23 cellular contexts compared by ENCODE assay signal in genomic region chr12:93702707-93703305, GRCh38. TPM values are rescaled to one million over a fixed set of nuclear protein-coding genes. Genes with fewer than 3 reads are reported as not detected.
DNase-seq lines count a peak whose midpoint lies in the region; ATAC-seq and TF ChIP-seq lines count a peak whose summit lies in the region.
"Had no signal": no experiment of that assay in that cellular context is flagged by ENCODE, and none has a peak within 500 bp of the region (broad histone marks: within the 10 kb centered on the region; RNA-seq: fewer than 3 reads in every experiment).

No MANE protein-coding gene starts in this region.

- dilution Hi-C loops in IMR-90 (cut with HindIII; ENCODE audit: low sequenced_read_pairs, unreplicated experiment), result no loop called here

- H3K4ac ChIP-seq in IMR-90 (ENCODE audit: low read depth, low read length), result no peak overlapping the region

- intact Hi-C loops in Caco-2 (cut with micrococcal nuclease; ENCODE audit: unreplicated experiment) (no loop called here), IMR-90 (cut with micrococcal nuclease) (no loop called here), prostate gland (cut with DNase I) (no loop called here), esophagus squamous epithelium (cut with DNase I) (no loop called here)

- peak overlapping the region; percentile 79 for H3K4me3 Mint-ChIP-seq in Caco-2 (ENCODE audit: unreplicated experiment)
- H3K4me3 Mint-ChIP-seq: CD4-positive, CD25-positive, alpha-beta regulatory T cell had no signal

- H3K9me3 ChIP-seq in Caco-2 (no peaks in the 10 kb centered on the region), IMR-90 (ENCODE audit: control insufficient read depth, insufficient read depth, low read length) (no peaks in the 10 kb centered on the region), prostate gland (no peaks in the 10 kb centered on the region), esophagus squamous epithelium (no peaks in the 10 kb centered on the region)
- H3K9me3 ChIP-seq: BLaER1 had no signal

- no TSS peak for BruUV-seq in Caco-2 (replicated peaks; lab: Mats Ljungman, UMichigan)
- no TSS peak for BruUV-seq in IMR-90 (replicated peaks; lab: Mats Ljungman, UMichigan)

- no peak for TF ChIP-seq RAD21 in IMR-90 (IDR thresholded peaks at IDR 0.05; ENCODE audit: low read length)

- no peak for TF ChIP-seq POLR2A in IMR-90 (IDR thresholded peaks at IDR 0.05; ENCODE audit: low read depth, low read length)
- no peak for TF ChIP-seq POLR2A in prostate gland (IDR thresholded peaks at IDR 0.05)
- TF ChIP-seq POLR2A in esophagus squamous epithelium (IDR thresholded peaks at IDR 0.05), result no peak

- no peak overlapping the region for H2AK9ac ChIP-seq in IMR-90 (replicated peaks; ENCODE audit: low read depth, low read length, poor library complexity)

- H3K4me3 ChIP-seq in Caco-2 (ENCODE audit: low read depth, low read length) (no peak overlapping the region), IMR-90 (ENCODE audit: insufficient read depth, low read depth, low read length) (no peak overlapping the region), astrocyte of the cerebellum (ENCODE audit: low read depth, low read length) (no peak overlapping the region), prostate gland (no peak overlapping the region), esophagus squamous epithelium (no peak overlapping the region)
- H3K4me3 ChIP-seq: BLaER1 had no signal

- H3K9me1 ChIP-seq in IMR-90 (ENCODE audit: insufficient read depth, low read length), result peaks cover 13% of the 10 kb centered on the region

- H4K20me1 ChIP-seq in IMR-90 (ENCODE audit: insufficient read depth, low read length), result no peaks in the 10 kb centered on the region
- H4K20me1 ChIP-seq: BLaER1 had no signal

- no peak overlapping the region for H2BK120ac ChIP-seq in IMR-90 (ENCODE audit: low read depth, low read length)

- H3K79me1 ChIP-seq in IMR-90 (ENCODE audit: low read depth in 1 of 2, low read length in 2 of 2), result peaks cover 16 to 47% of the 10 kb centered on the region in 2 experiments

- no peak overlapping the region for H3K23ac ChIP-seq in IMR-90 (ENCODE audit: low read depth, low read length)

- H3K56ac ChIP-seq in IMR-90 (ENCODE audit: extremely low read depth, insufficient read depth, low read length), result no peak overlapping the region

- H2BK5ac ChIP-seq in IMR-90 (ENCODE audit: low read depth, low read length, poor library complexity, severe bottlenecking), result no peak overlapping the region

- TF ChIP-seq CTCF in Caco-2 (IDR thresholded peaks at IDR 0.05; ENCODE audit: insufficient read depth in 1 of 2, low read depth in 1 of 2, low read length in 1 of 2, severe bottlenecking in 1 of 2, unreplicated experiment in 1 of 2), result no peak
- no peak for TF ChIP-seq CTCF in IMR-90 (conservative IDR thresholded peaks at IDR 0.05; ENCODE audit: low read depth, low read length)
- TF ChIP-seq CTCF in astrocyte of the cerebellum (IDR thresholded peaks at IDR 0.05; ENCODE audit: low read depth, low read length, missing control alignments), result no peak
- TF ChIP-seq CTCF in prostate gland (IDR thresholded peaks at IDR 0.05), result no peak
- TF ChIP-seq CTCF in esophagus squamous epithelium (IDR thresholded peaks at IDR 0.05), result no peak

- no peaks in the 10 kb centered on the region for H3K27me3 Mint-ChIP-seq in Caco-2 (ENCODE audit: insufficient read depth, unreplicated experiment)
- H3K27me3 Mint-ChIP-seq: CD4-positive, CD25-positive, alpha-beta regulatory T cell; IgD-negative memory B cell had no signal

- no peak overlapping the region for H3K9ac ChIP-seq in IMR-90 (ENCODE audit: low read depth, low read length)
- H3K9ac ChIP-seq: BLaER1, KMS-11 had no signal

- H3K36me3 Mint-ChIP-seq in Caco-2 (ENCODE audit: insufficient read depth, unreplicated experiment), result peaks cover 67% of the 10 kb centered on the region

- H3K9me3 Mint-ChIP-seq in Caco-2 (ENCODE audit: unreplicated experiment), result peaks cover 3% of the 10 kb centered on the region

- in situ Hi-C loops in IMR-90 (cut with MboI; ENCODE audit: low sequenced_read_pairs) (no loop called here), astrocyte of the cerebellum (cut with HindIII; ENCODE audit: low sequenced_read_pairs) (no loop called here)

- ATAC-seq in IMR-90 (ENCODE audit: low read depth) (no peak), GM19452 (IDR thresholded peaks at IDR 0.05; ENCODE audit: unreplicated experiment) (no peak)

- peaks cover 63% of the 10 kb centered on the region for H3K4me1 Mint-ChIP-seq in Caco-2 (ENCODE audit: low read depth, unreplicated experiment)

- no peak overlapping the region for H4K5ac ChIP-seq in IMR-90 (ENCODE audit: low read depth, low read length)

- H4K91ac ChIP-seq in IMR-90 (ENCODE audit: insufficient read depth, low read depth, low read length), result no peak overlapping the region

- H3K27me3 ChIP-seq in Caco-2 (replicated peaks; ENCODE audit: control insufficient read depth, insufficient read depth, low read length) (no peaks in the 10 kb centered on the region), IMR-90 (ENCODE audit: control insufficient read depth, insufficient read depth, low read length) (no peaks in the 10 kb centered on the region), prostate gland (replicated peaks; ENCODE audit: insufficient read depth) (no peaks in the 10 kb centered on the region), esophagus squamous epithelium (no peaks in the 10 kb centered on the region)
- H3K27me3 ChIP-seq: BLaER1 had no signal

- H3K14ac ChIP-seq in IMR-90 (replicated peaks; ENCODE audit: low read depth, low read length), result no peak overlapping the region

- peak overlapping the region; percentile 62; the same call in 1 of the 3 replicates for H2BK15ac ChIP-seq in IMR-90 (ENCODE audit: low read depth, low read length)

- peak overlapping the region; percentile 17; the same call in 1 of the 2 replicates for H2AK5ac ChIP-seq in IMR-90 (ENCODE audit: low read depth, low read length)

- POLR2A ChIA-PET in Caco-2 (lab: Charles Lee), result interaction anchor here (1.0 kb wide), 1 partner anchor 133 kb away, joined by 3 read pairs; no protein-coding TSS in a partner anchor
- POLR2A ChIA-PET in IMR-90 (lab: Charles Lee; ENCODE audit: unreplicated experiment), result no interaction called here

- peak overlapping the region; percentile 93 for H3K27ac Mint-ChIP-seq in Caco-2 (ENCODE audit: unreplicated experiment)
- H3K27ac Mint-ChIP-seq: CD4-positive, CD25-positive, alpha-beta regulatory T cell had no signal

- H3K36me3 ChIP-seq in Caco-2 (ENCODE audit: control insufficient read depth, insufficient read depth, low read length) (no peaks in the 10 kb centered on the region), IMR-90 (ENCODE audit: control insufficient read depth, insufficient read depth, low read length) (no peaks in the 10 kb centered on the region), prostate gland (no peaks in the 10 kb centered on the region), esophagus squamous epithelium (no peaks in the 10 kb centered on the region)
- H3K36me3 ChIP-seq: BLaER1 had no signal

- no CpG with 5 or more reads among the region's 3 CpGs for WGBS in IMR-90 (ENCODE audit: extremely low coverage in 2 of 2, insufficient read length in 1 of 2), 2 experiments
- 89% methylated on average over 3 of the region's 3 CpGs for WGBS in prostate gland
- 67 to 72% methylated on average over 3 of the region's 3 CpGs for WGBS in esophagus squamous epithelium, 2 donors

- H4K8ac ChIP-seq in IMR-90 (ENCODE audit: low read depth in 2 of 2, low read length in 2 of 2), result no peak overlapping the region

- H3K18ac ChIP-seq in IMR-90 (ENCODE audit: low read depth, low read length), result no peak overlapping the region

- CTCF ChIA-PET in Caco-2 (lab: Charles Lee), result interaction anchor here (1.2 kb wide), 1 partner anchor 39 kb away, joined by 3 read pairs; no protein-coding TSS in a partner anchor
- CTCF ChIA-PET in IMR-90 (lab: Yijun Ruan, JAX), result no interaction called here

- no peak overlapping the region for H2AFZ ChIP-seq in IMR-90 (replicated peaks; ENCODE audit: low read length, poor library complexity)

- H3K27ac ChIP-seq in IMR-90 (ENCODE audit: insufficient read depth, low read length) (no peak overlapping the region), prostate gland (peak overlapping the region; percentile 30 to 89), esophagus squamous epithelium (no peak overlapping the region)
- H3K27ac ChIP-seq: BLaER1, KMS-11, RWPE1 had no signal

- H3K4me1 ChIP-seq in Caco-2 (peaks cover 75% of the 10 kb centered on the region), IMR-90 (ENCODE audit: control insufficient read depth, insufficient read depth, low read length) (peaks cover 15% of the 10 kb centered on the region), prostate gland (replicated peaks) (peaks cover 3% of the 10 kb centered on the region), esophagus squamous epithelium (peaks cover 5 to 79% (median 33%) of the 10 kb centered on the region in 3 donors)
- H3K4me1 ChIP-seq: BLaER1 had no signal

- no peak overlapping the region for H3K4me2 ChIP-seq in IMR-90 (ENCODE audit: low read depth, low read length)
- H3K4me2 ChIP-seq: BLaER1, KMS-11 had no signal

- H2BK20ac ChIP-seq in IMR-90 (ENCODE audit: low read depth, low read length), result no peak overlapping the region

- no peak for DNase-seq in Caco-2
- no peak for DNase-seq in IMR-90
- DNase-seq in astrocyte of the cerebellum (ENCODE audit: low read depth), result peak; percentile 19
- DNase-seq in prostate gland (ENCODE audit: low spot score), result no peak
- DNase-seq in esophagus squamous epithelium (lab: John Stamatoyannopoulos, UW), result no peak
- DNase-seq in D341Med (ENCODE audit: low spot score), result no peak
- DNase-seq in NCI-H2171 treated with DMSO at 0.1 percent for 48 hours (lab: John Stamatoyannopoulos, UW), result no peak
- DNase-seq: CD4-positive, CD25-positive, alpha-beta regulatory T cell; DMS53; EL; GDM1; H7; NCI-H1092; NCI-H1417 treated with DMSO at 0.1 percent for 48 hours; NCI-H1694 treated with DMSO at 0.1 percent for 48 hours; NCI-H2081 treated with DMSO at 0.1 percent for 48 hours; NCI-H526; SHP77 had no signal

TF ChIP-seq in IMR-90, 13 proteins besides CTCF, POLR2A, EP300 and RAD21 (continues in another document):
- TF ChIP-seq MXI1 (IDR thresholded peaks at IDR 0.05; ENCODE audit: borderline replicate concordance, low read depth, low read length) (no peak), CEBPB (IDR thresholded peaks at IDR 0.05; ENCODE audit: low read depth, low read length) (no peak), RCOR1 (IDR thresholded peaks at IDR 0.05; ENCODE audit: insufficient replicate concordance, low read length) (no peak), MAZ (IDR thresholded peaks at IDR 0.05; ENCODE audit: borderline replicate concordance, low read depth, low read length) (no peak), NFE2L2 (IDR thresholded peaks at IDR 0.05; ENCODE audit: low read depth, low read length) (no peak), FOS (IDR thresholded peaks at IDR 0.05; ENCODE audit: low read depth, low read length) (no peak), CHD1 (IDR thresholded peaks at IDR 0.05; ENCODE audit: low read depth, low read length) (no peak), RFX5 (IDR thresholded peaks at IDR 0.05; ENCODE audit: low read depth, low read length) (no peak)

RNA-seq across cellular contexts. Expression of gene CRADD, which starts 25.6 kb away (rescaled TPM):
- 29.2 and 30.6 TPM in 2 replicates for total RNA-seq in Caco-2 (2022)
- 12.2 and 14.0 TPM in 2 replicates for total RNA-seq in IMR-90 (2012; rRNA removed)
- 10.9 and 11.1 TPM in 2 replicates for polyA plus RNA-seq in IMR-90 (2012; rRNA removed)
- 9.5 and 10.5 TPM in 2 replicates for polyA plus RNA-seq in IMR-90 (2012; cell fraction: cytosol; rRNA removed)
- polyA plus RNA-seq in IMR-90 (2012; cell fraction: nucleus; rRNA removed; ENCODE audit: low replicate concordance), result 3.7 and 4.2 TPM in 2 replicates
- 10 to 100 TPM; 38.9 to 42.4 TPM for total RNA-seq in prostate gland
- total RNA-seq in esophagus squamous epithelium, result 10 to 100 TPM; 20.2 to 22.9 (median 21.7) TPM

Comparison
In these comparisons a context has a peak if more than half of its experiments do, and no peak if none do; other contexts are left out.
1. H3K27ac ChIP-seq: peak in prostate gland (2 of 2); none in IMR-90 (single experiment) and esophagus squamous epithelium (0 of 4).